Comparison of ENCODE assay signal across 8 cellular contexts in genomic region chr12:48865441-48866290, GRCh38. TPM values are rescaled to one million over a fixed set of nuclear protein-coding genes. Genes with fewer than 3 reads are reported as not detected.
A peak's percentile ranks its signal among the peaks of the same experiment; 100 is the strongest.
DNase-seq lines count a peak whose midpoint lies in the region; ATAC-seq and TF ChIP-seq lines count a peak whose summit lies in the region.

Gene RND1, minus strand, starts transcription at chr12:48865870. Its CDS starts 103 bp downstream, at chr12:48865767.

- CTCF ChIA-PET in BJ (lab: Yijun Ruan, JAX) = interaction anchor here (0.6 to 9.2 kb wide), 6 partner anchors 9 to 482 kb away, joined by 3 to 53 read pairs (median 6); partner anchors contain the start of genes DDX23 and WNT1
- CTCF ChIA-PET in activated CD4-positive, alpha-beta T cell treated with anti-CD3 and anti-CD28 coated beads, Interleukin-2, amount 10 ng/mL, durations not matched to agents 7 days and 5 days (lab: Charles Lee) = interaction anchor here (0.7 to 8.3 kb wide), 10 partner anchors 9 to 131 kb away, joined by 3 to 63 read pairs (median 4); partner anchors contain the start of gene DDX23

- 0 out of 2 replicates have a peak, but pooled peaks have one; percentile 15 for TF ChIP-seq CTCF in BJ (IDR thresholded peaks at IDR 0.05; ENCODE audit: insufficient read depth, low read depth, low read length)

- H3K4me3 Mint-ChIP-seq in activated CD4-positive, alpha-beta T cell treated with anti-CD3 and anti-CD28 coated beads, Interleukin-2, amount 10 ng/mL, durations not matched to agents 7 days and 5 days = peak within 1 kb of the TSS; percentile 86

- DNase-seq in BJ (ENCODE audit: low read depth) (peak; percentile 52), GM19240 (ENCODE audit: insufficient read length, low spot score) (peak; percentile 88), NCI-H524 (lab: John Stamatoyannopoulos, UW) (peak; percentile 82 to 94), cortex of kidney (lab: John Stamatoyannopoulos, UW) (peak; percentile 32), left colon (peak; percentile 87 to 92)
- peak; percentile 88 for DNase-seq in activated CD4-positive, alpha-beta T cell treated with anti-CD3 and anti-CD28 coated beads, Interleukin-2, amount 10 ng/mL, durations not matched to agents 7 days and 5 days
- DNase-seq in stimulated activated CD4-positive, alpha-beta T cell treated with anti-CD3 and anti-CD28 coated beads, Interleukin-1b, Interleukin-23, amount 100 ng/mL, for 4 hours (ENCODE audit: low read depth in 2 of 2) = peak; percentile 64

- H3K36me3 Mint-ChIP-seq in activated CD4-positive, alpha-beta T cell treated with anti-CD3 and anti-CD28 coated beads, Interleukin-2, amount 10 ng/mL, durations not matched to agents 7 days and 5 days (ENCODE audit: low read depth) = no peaks in the 10 kb centered on the region

- peak within 1 kb of the TSS; percentile 89 for H3K27ac Mint-ChIP-seq in activated CD4-positive, alpha-beta T cell treated with anti-CD3 and anti-CD28 coated beads, Interleukin-2, amount 10 ng/mL, durations not matched to agents 7 days and 5 days

- peaks cover 22% of the 10 kb centered on the region for H3K27me3 ChIP-seq in BJ (ENCODE audit: control insufficient read depth, insufficient read depth, low read length)

- peak; percentile 89 for ATAC-seq in HG03457 (IDR thresholded peaks at IDR 0.05; ENCODE audit: unreplicated experiment)
- ATAC-seq in left colon = peak; percentile 94

- POLR2A ChIA-PET in BJ (lab: Charles Lee) = interaction anchor here (1.4 kb wide), 1 partner anchor 12 kb away, joined by 4 read pairs; no protein-coding TSS in a partner anchor
- POLR2A ChIA-PET in activated CD4-positive, alpha-beta T cell treated with anti-CD3 and anti-CD28 coated beads, Interleukin-2, amount 10 ng/mL, durations not matched to agents 7 days and 5 days (lab: Charles Lee) = interaction anchor here (0.6 to 1.4 kb wide), 2 partner anchors 13 to 195 kb away, joined by 3 to 5 read pairs; partner anchors contain the start of genes DDX23 and KMT2D

- peaks cover 27% of the 10 kb centered on the region for H3K27me3 Mint-ChIP-seq in activated CD4-positive, alpha-beta T cell treated with anti-CD3 and anti-CD28 coated beads, Interleukin-2, amount 10 ng/mL, durations not matched to agents 7 days and 5 days

- peak within 1 kb of the TSS; percentile 43 for H3K4me3 ChIP-seq in BJ (ENCODE audit: low read depth, low read length)

- intact Hi-C loops in left colon (cut with DNase I, micrococcal nuclease) = no loop called here

- no peaks in the 10 kb centered on the region for H3K9me3 Mint-ChIP-seq in activated CD4-positive, alpha-beta T cell treated with anti-CD3 and anti-CD28 coated beads, Interleukin-2, amount 10 ng/mL, durations not matched to agents 7 days and 5 days

- H3K4me1 Mint-ChIP-seq in activated CD4-positive, alpha-beta T cell treated with anti-CD3 and anti-CD28 coated beads, Interleukin-2, amount 10 ng/mL, durations not matched to agents 7 days and 5 days = peaks cover 25% of the 10 kb centered on the region

- H3K36me3 ChIP-seq in BJ (ENCODE audit: control insufficient read depth, insufficient read depth, low read length) = no peaks in the 10 kb centered on the region

RNA-seq across cellular contexts. Expression of gene RND1, which starts in this region (rescaled TPM):
- 0.31 and 0.72 TPM in 2 replicates for polyA plus RNA-seq in BJ (2011; rRNA removed)
- polyA minus RNA-seq in BJ (2011; rRNA and poly(A)+ RNA removed) = 0.31 and 0.52 TPM in 2 replicates
- total RNA-seq in activated CD4-positive, alpha-beta T cell treated with anti-CD3 and anti-CD28 coated beads, Interleukin-2, amount 10 ng/mL, durations not matched to agents 7 days and 5 days = 1 to 10 TPM; 1.1 to 1.2 TPM
- total RNA-seq in left colon = 1 to 10 TPM; 2.1 to 8.6 TPM

Comparison
In these comparisons a context has a peak if more than half of its experiments do, and no peak if none do; other contexts are left out.
1. Peak in every context shown above with its lines: DNase-seq, ATAC-seq and H3K4me3 ChIP-seq.
2. Peak in DNase-seq and H3K4me3 ChIP-seq in BJ; RNA of the gene not detected or under 1 TPM.
3. DNase-seq: peak in every context shown above with its lines; median percentile 90 in left colon; 88 in GM19240; 88 in NCI-H524; 88 in activated CD4-positive, alpha-beta T cell treated with anti-CD3 and anti-CD28 coated beads, Interleukin-2, amount 10 ng/mL, durations not matched to agents 7 days and 5 days; 64 in stimulated activated CD4-positive, alpha-beta T cell treated with anti-CD3 and anti-CD28 coated beads, Interleukin-1b, Interleukin-23, amount 100 ng/mL, for 4 hours; 52 in BJ; 32 in cortex of kidney.